ENCODE assay signal across 32 cellular contexts in the genomic region with DNA sequence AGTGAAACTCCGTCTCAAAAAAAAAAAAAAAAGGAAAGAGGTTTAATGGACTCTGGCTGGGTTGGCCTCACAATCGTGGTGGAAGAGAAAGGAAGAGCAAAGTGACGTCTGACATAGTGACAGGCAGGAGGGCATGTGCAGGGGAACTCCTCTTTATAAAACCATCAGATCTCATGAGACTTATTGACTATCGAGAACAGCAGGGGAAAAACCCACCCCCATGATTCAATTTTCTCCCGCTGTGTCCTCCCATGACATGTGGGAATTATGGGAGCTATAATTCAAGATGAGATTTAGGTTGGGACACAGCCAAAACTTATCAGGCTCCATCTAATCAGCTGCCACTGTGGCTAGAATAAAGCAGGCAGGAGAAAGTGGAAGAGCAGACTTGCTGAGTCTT.
"Had no signal": no experiment of that assay in that cellular context is flagged by ENCODE, and none has a peak within 500 bp of the region (broad histone marks: within the 10 kb centered on the region; RNA-seq: fewer than 3 reads in every experiment).

No MANE protein-coding gene starts in this region.

- H3K9me3 Mint-ChIP-seq: stimulated activated memory B cell treated with anti-CD40 and anti-IgM and Interleukin-4, amounts not matched to agents 10 μg/mL and 1 μg/mL and 100 μg/mL, for 72 hours had no signal

- H3K27me3 ChIP-seq: body of pancreas, cardiac muscle cell, gastrocnemius medialis, sigmoid colon, stomach, thyroid gland, upper lobe of left lung had no signal

- H3K4me1 Mint-ChIP-seq: activated CD4-positive, alpha-beta T cell treated with anti-CD3 and anti-CD28 coated beads for 36 hours; naive thymus-derived CD4-positive, alpha-beta T cell; neural crest cell; stimulated activated memory B cell treated with anti-CD40 and anti-IgM and Interleukin-4, amounts not matched to agents 10 μg/mL and 1 μg/mL and 100 μg/mL, for 72 hours had no signal

- H3K4me3 ChIP-seq: body of pancreas, cardiac muscle cell, gastrocnemius medialis, psoas muscle, sigmoid colon, stomach, thyroid gland, upper lobe of left lung had no signal

- H3K36me3 Mint-ChIP-seq: activated naive CD8-positive, alpha-beta T cell; naive thymus-derived CD4-positive, alpha-beta T cell; stimulated activated memory B cell treated with anti-CD40 and anti-IgM and Interleukin-4, amounts not matched to agents 10 μg/mL and 1 μg/mL and 100 μg/mL, for 72 hours had no signal

- H3K27me3 Mint-ChIP-seq: activated CD4-positive, alpha-beta T cell treated with anti-CD3 and anti-CD28 coated beads for 36 hours; activated naive CD8-positive, alpha-beta T cell; effector memory CD8-positive, alpha-beta T cell; naive thymus-derived CD4-positive, alpha-beta T cell; stimulated activated memory B cell treated with anti-CD40 and anti-IgM and Interleukin-4, amounts not matched to agents 10 μg/mL and 1 μg/mL and 100 μg/mL, for 72 hours had no signal

- DNase-seq: activated CD4-positive, alpha-beta T cell treated with anti-CD3 and anti-CD28 coated beads for 36 hours; activated CD4-positive, alpha-beta T cell treated with anti-CD3 and anti-CD28 coated beads, Interleukin-2, amount 50 U/mL, for 48 hours; activated CD4-positive, CD25-positive, alpha-beta regulatory T cell; activated CD8-positive, alpha-beta memory T cell treated with anti-CD3 and anti-CD28 coated beads for 24 hours; activated effector memory CD4-positive, alpha-beta T cell treated with Interleukin-2 at 50 U/mL for 16 hours; activated naive CD4-positive, alpha-beta T cell treated with Interleukin-2 at 50 U/mL for 16 hours; anterior cingulate cortex; body of pancreas; cortex of kidney; effector memory CD8-positive, alpha-beta T cell; erythroblast; gastrocnemius medialis; hippocampal formation; left cardiac atrium; left ventricle myocardium superior; midbrain; naive thymus-derived CD4-positive, alpha-beta T cell; nucleus accumbens; psoas muscle; sigmoid colon; small intestine; stimulated activated CD4-positive, alpha-beta T cell treated with anti-CD3 and anti-CD28 coated beads, Interleukin-1b, Interleukin-23, amount 100 ng/mL, for 48 hours; stimulated activated CD4-positive, alpha-beta T cell treated with anti-CD3 and anti-CD28 coated beads, Interleukin-4, amount 100 ng/mL, for 4 hours; stimulated activated CD8-positive, alpha-beta memory T cell treated with anti-CD3 and anti-CD28 coated beads, Interleukin-4, amount 100 ng/mL, for 48 hours; stomach; thyroid gland; upper lobe of left lung had no signal

- H3K4me1 ChIP-seq: body of pancreas, gastrocnemius medialis, parathyroid adenoma, psoas muscle, sigmoid colon, stomach, thyroid gland, upper lobe of left lung had no signal

- H3K27ac ChIP-seq: body of pancreas, cardiac muscle cell, gastrocnemius medialis, parathyroid adenoma, psoas muscle, sigmoid colon, stomach, thyroid gland, upper lobe of left lung had no signal

- H3K27ac Mint-ChIP-seq: activated CD4-positive, alpha-beta T cell treated with anti-CD3 and anti-CD28 coated beads for 36 hours; activated naive CD8-positive, alpha-beta T cell; effector memory CD8-positive, alpha-beta T cell; naive thymus-derived CD4-positive, alpha-beta T cell; stimulated activated memory B cell treated with anti-CD40 and anti-IgM and Interleukin-4, amounts not matched to agents 10 μg/mL and 1 μg/mL and 100 μg/mL, for 72 hours had no signal

- H3K9me3 ChIP-seq: body of pancreas, gastrocnemius medialis, psoas muscle, sigmoid colon, stomach, thyroid gland had no signal

- ATAC-seq: activated CD4-positive, alpha-beta T cell treated with anti-CD3 and anti-CD28 coated beads for 36 hours; body of pancreas; effector memory CD8-positive, alpha-beta T cell; gastrocnemius medialis; left cardiac atrium; left ventricle myocardium superior; naive thymus-derived CD4-positive, alpha-beta T cell; psoas muscle; stimulated activated memory B cell treated with anti-CD40 and anti-IgM and Interleukin-4, amounts not matched to agents 10 μg/mL and 1 μg/mL and 100 μg/mL, for 72 hours had no signal

- H3K4me3 Mint-ChIP-seq: activated CD4-positive, alpha-beta T cell treated with anti-CD3 and anti-CD28 coated beads for 36 hours; activated naive CD8-positive, alpha-beta T cell; effector memory CD8-positive, alpha-beta T cell; naive thymus-derived CD4-positive, alpha-beta T cell; neural crest cell; stimulated activated memory B cell treated with anti-CD40 and anti-IgM and Interleukin-4, amounts not matched to agents 10 μg/mL and 1 μg/mL and 100 μg/mL, for 72 hours had no signal

- H3K36me3 ChIP-seq: cardiac muscle cell, gastrocnemius medialis, sigmoid colon, stomach, thyroid gland, upper lobe of left lung had no signal
